25 cellular contexts compared by ENCODE assay signal in genomic region chr18:78729099-78729467, GRCh38.
"Had no signal": no experiment of that assay in that cellular context is flagged by ENCODE, and none has a peak within 500 bp of the region (broad histone marks: within the 10 kb centered on the region; RNA-seq: fewer than 3 reads in every experiment).

No MANE protein-coding gene starts in this region.

- H3K4me1 ChIP-seq: gastrocnemius medialis, left lung, pancreas, right lobe of liver, tibial nerve, upper lobe of right lung, vagina had no signal

- H3K36me3 Mint-ChIP-seq: naive thymus-derived CD8-positive, alpha-beta T cell; stimulated activated memory B cell treated with anti-CD40 and anti-IgM and Interleukin-4, amounts not matched to agents 10 μg/mL and 1 μg/mL and 100 μg/mL, for 72 hours had no signal

- ATAC-seq: esophagus mucosa; gastrocnemius medialis; left cardiac atrium; left lung; naive thymus-derived CD8-positive, alpha-beta T cell; pancreas; right lobe of liver; stimulated activated memory B cell treated with anti-CD40 and anti-IgM and Interleukin-4, amounts not matched to agents 10 μg/mL and 1 μg/mL and 100 μg/mL, for 72 hours; stimulated activated naive CD8-positive, alpha-beta T cell treated with anti-CD3 and anti-CD28 coated beads, Interleukin-15, Interleukin-2, amounts not matched to agents 100 U/mL and 50 U/mL, for 24 hours; upper lobe of right lung had no signal

- H3K36me3 ChIP-seq: gastrocnemius medialis, left lung, pancreas, right lobe of liver, thoracic aorta, tibial nerve, upper lobe of right lung, vagina had no signal

- H3K27me3 Mint-ChIP-seq: stimulated activated memory B cell treated with anti-CD40 and anti-IgM and Interleukin-4, amounts not matched to agents 10 μg/mL and 1 μg/mL and 100 μg/mL, for 72 hours had no signal

- H3K4me3 Mint-ChIP-seq: naive thymus-derived CD8-positive, alpha-beta T cell; nephron progenitor cell; stimulated activated memory B cell treated with anti-CD40 and anti-IgM and Interleukin-4, amounts not matched to agents 10 μg/mL and 1 μg/mL and 100 μg/mL, for 72 hours had no signal

- DNase-seq: cerebellar nuclear complex; cortex of kidney; effector CD4-positive, alpha-beta T cell; foreskin fibroblast; gastrocnemius medialis; left cardiac atrium; mammary epithelial cell; mesendoderm; naive thymus-derived CD8-positive, alpha-beta T cell; nephron progenitor cell; occipital lobe; pancreas; stimulated activated CD4-positive, alpha-beta T cell treated with anti-CD3 and anti-CD28 coated beads, Interleukin-4, amount 100 ng/mL, for 4 hours; stimulated activated naive CD8-positive, alpha-beta T cell treated with anti-CD3 and anti-CD28 coated beads, Interleukin-15, Interleukin-2, amounts not matched to agents 100 U/mL and 50 U/mL, for 24 hours had no signal

- H3K9me3 Mint-ChIP-seq: naive thymus-derived CD8-positive, alpha-beta T cell; nephron progenitor cell; stimulated activated memory B cell treated with anti-CD40 and anti-IgM and Interleukin-4, amounts not matched to agents 10 μg/mL and 1 μg/mL and 100 μg/mL, for 72 hours had no signal

- H3K27ac Mint-ChIP-seq: nephron progenitor cell; progenitor cell of endocrine pancreas; stimulated activated memory B cell treated with anti-CD40 and anti-IgM and Interleukin-4, amounts not matched to agents 10 μg/mL and 1 μg/mL and 100 μg/mL, for 72 hours had no signal

- H3K4me3 ChIP-seq: dorsolateral prefrontal cortex, gastrocnemius medialis, left lung, pancreas, right lobe of liver, thoracic aorta, tibial nerve, upper lobe of right lung, vagina had no signal

- H3K27me3 ChIP-seq: pancreas, right lobe of liver, tibial nerve, upper lobe of right lung, vagina had no signal

- H3K9me3 ChIP-seq: gastrocnemius medialis, left lung, pancreas, right lobe of liver, thoracic aorta, tibial nerve, upper lobe of right lung, vagina had no signal

- H3K4me1 Mint-ChIP-seq: naive thymus-derived CD8-positive, alpha-beta T cell; stimulated activated memory B cell treated with anti-CD40 and anti-IgM and Interleukin-4, amounts not matched to agents 10 μg/mL and 1 μg/mL and 100 μg/mL, for 72 hours had no signal

- H3K27ac ChIP-seq: dorsolateral prefrontal cortex, epithelial cell of prostate, gastrocnemius medialis, left lung, pancreas, right lobe of liver, thoracic aorta, tibial nerve, upper lobe of right lung, vagina had no signal
